In genomic region chr1:33367488-33368405, GRCh38 we compare ENCODE assay signal across 9 cellular contexts. TPM values are rescaled to one million over a fixed set of nuclear protein-coding genes. Genes with fewer than 3 reads are reported as not detected.
DNase-seq lines count a peak whose midpoint lies in the region; TF ChIP-seq lines count a peak whose summit lies in the region.
"Had no signal": no experiment of that assay in that cellular context is flagged by ENCODE, and none has a peak within 500 bp of the region (broad histone marks: within the 10 kb centered on the region; RNA-seq: fewer than 3 reads in every experiment).

No MANE protein-coding gene starts in this region.

- 44% methylated on average over 18 of the region's 23 CpGs for WGBS in SK-N-SH (ENCODE audit: low lambda C conversion rate)

- no peak overlapping the region for H3K9ac ChIP-seq in KMS-11
- H3K9ac ChIP-seq in SK-N-SH, result no peak overlapping the region

- H3K27ac ChIP-seq in KMS-11, result no peak overlapping the region
- H3K27ac ChIP-seq in SK-N-SH (ENCODE audit: low read depth in 2 of 2, low read length in 1 of 2), result peak overlapping the region in 1 of 2 experiments; percentile 25; a peak in 1 of 4 replicates
- peak overlapping the region; percentile 97 for H3K27ac ChIP-seq in temporal lobe (ENCODE audit: low read depth, low read length)

- DNase-seq in NCI-H524 (lab: John Stamatoyannopoulos, UW) (peak; percentile 67 to 76), NCI-H524 treated with DMSO at 0.1 percent for 48 hours (lab: John Stamatoyannopoulos, UW) (no peak), SK-N-SH (peak; percentile 93), globus pallidus (ENCODE audit: low spot score) (peak; percentile 88), osteocyte (ENCODE audit: extremely low spot score, unreplicated experiment) (peak; percentile 95)
- DNase-seq in activated naive CD4-positive, alpha-beta T cell treated with Interleukin-2 at 50 U/mL for 16 hours, result peak; percentile 85

- H4K20me1 ChIP-seq in KMS-11 (ENCODE audit: insufficient read depth) (no peaks in the 10 kb centered on the region), SK-N-SH (ENCODE audit: insufficient read depth) (no peaks in the 10 kb centered on the region)

- peak overlapping the region; percentile 52; the same call in 1 of the 2 replicates for H2AFZ ChIP-seq in KMS-11 (ENCODE audit: low read depth)
- no peak overlapping the region for H2AFZ ChIP-seq in SK-N-SH (ENCODE audit: low read depth)

- H3K9me3 ChIP-seq in SK-N-SH, result no peaks in the 10 kb centered on the region

- H3K4me3 ChIP-seq in KMS-11 (IDR thresholded peaks at IDR 0.05; ENCODE audit: insufficient read depth, low read depth, low read length) (no peak overlapping the region), SK-N-SH (ENCODE audit: low read depth in 2 of 2, low read length in 1 of 2) (no peak overlapping the region)

- TF ChIP-seq CTCF in KMS-11 (conservative IDR thresholded peaks at IDR 0.05; ENCODE audit: low read depth, low read length) (peak; percentile 90), SK-N-SH (IDR thresholded peaks at IDR 0.05) (peak; percentile 94), osteocyte (IDR thresholded peaks at IDR 0.05) (peak; percentile 98)

- H3K36me3 ChIP-seq in KMS-11 (ENCODE audit: insufficient read depth), result no peaks in the 10 kb centered on the region
- H3K36me3 ChIP-seq in SK-N-SH (replicated peaks in 1 of 2; ENCODE audit: control insufficient read depth in 1 of 2, insufficient read depth in 2 of 2, low read length in 1 of 2), result peaks cover 0 to 39% of the 10 kb centered on the region in 2 experiments

- no peaks in the 10 kb centered on the region for H3K27me3 Mint-ChIP-seq in osteocyte (ENCODE audit: unreplicated experiment)

- H3K27ac Mint-ChIP-seq in osteocyte (ENCODE audit: unreplicated experiment), result peak overlapping the region; percentile 96

- peaks cover 61% of the 10 kb centered on the region for H3K4me1 Mint-ChIP-seq in osteocyte (ENCODE audit: unreplicated experiment)

- no peaks in the 10 kb centered on the region for H3F3A ChIP-seq in SK-N-SH (replicated peaks; ENCODE audit: insufficient read depth)

- POLR2A ChIA-PET in SK-N-SH (lab: Yijun Ruan, JAX), result no interaction called here

- peaks cover 8% of the 10 kb centered on the region for H3K36me3 Mint-ChIP-seq in osteocyte (ENCODE audit: unreplicated experiment)

- TF ChIP-seq RAD21 in SK-N-SH (IDR thresholded peaks at IDR 0.05; ENCODE audit: low read length), result peak; percentile 96

- H3K79me2 ChIP-seq in KMS-11 (ENCODE audit: insufficient read depth, low read depth), result no peaks in the 10 kb centered on the region
- no peaks in the 10 kb centered on the region for H3K79me2 ChIP-seq in SK-N-SH (ENCODE audit: insufficient read depth)

- H3K4me1 ChIP-seq in KMS-11 (ENCODE audit: low read depth, poor library complexity, severe bottlenecking), result peaks cover 11% of the 10 kb centered on the region
- H3K4me1 ChIP-seq in SK-N-SH (ENCODE audit: control insufficient read depth in 1 of 2, insufficient read depth in 2 of 2, low read depth in 1 of 2, low read length in 1 of 2), result peaks cover 0 to 57% of the 10 kb centered on the region in 2 experiments

- no peaks in the 10 kb centered on the region for H3K9me3 Mint-ChIP-seq in osteocyte (ENCODE audit: unreplicated experiment)

- CTCF ChIA-PET in SK-N-SH (lab: Yijun Ruan, JAX), result interaction anchor here (0.6 to 11.3 kb wide), 25 partner anchors 9 to 273 kb away, joined by 3 to 167 read pairs (median 3); no protein-coding TSS in a partner anchor

- H3K4me2 ChIP-seq in KMS-11 (peak overlapping the region; percentile 25; the same call in 1 of the 2 replicates), SK-N-SH (no peak overlapping the region)

- no peak overlapping the region for H3K4me3 Mint-ChIP-seq in osteocyte (ENCODE audit: unreplicated experiment)

- no peaks in the 10 kb centered on the region for H3K9me2 ChIP-seq in SK-N-SH

- no peak for TF ChIP-seq EP300 in SK-N-SH (IDR thresholded peaks at IDR 0.05; ENCODE audit: borderline replicate concordance in 1 of 2, low read depth in 1 of 2, low read length in 1 of 2)

- H3K27me3 ChIP-seq in KMS-11 (ENCODE audit: insufficient read depth, low read depth) (no peaks in the 10 kb centered on the region), SK-N-SH (ENCODE audit: insufficient read depth) (no peaks in the 10 kb centered on the region)

TF ChIP-seq in SK-N-SH, 30 proteins besides CTCF, POLR2A, EP300 and RAD21:
- TF ChIP-seq MAX (IDR thresholded peaks at IDR 0.05; ENCODE audit: low read depth) (0 out of 2 replicates have a peak, but pooled peaks have one; percentile 26), FOSL2 (IDR thresholded peaks at IDR 0.05; ENCODE audit: borderline replicate concordance, low read depth) (no peak), SMC3 (IDR thresholded peaks at IDR 0.05; ENCODE audit: low read depth, low read length) (peak; percentile 96)

RNA-seq across cellular contexts. Expression of gene A3GALT2, which starts 46.8 kb away (rescaled TPM):
- polyA plus RNA-seq in SK-N-SH (2012; rRNA removed), result 0.07 TPM in 1 of 2 replicates, not detected in the other
- polyA plus RNA-seq in SK-N-SH (2012; cell fraction: cytosol; rRNA removed), result 0.03 TPM in 1 of 2 replicates, not detected in the other
- polyA plus RNA-seq in SK-N-SH (2012; cell fraction: nucleus; rRNA removed), result 0.60 and 0.71 TPM in 2 replicates
- total RNA-seq in osteocyte (0.35 TPM in 1 of 2 replicates, not detected in the other), temporal lobe (not detected)
- polyA plus RNA-seq: thymus had no signal
